1 cellular context compared by ENCODE assay signal in genomic region chr10:42491001-42491592, GRCh38.
A peak's percentile ranks its signal among the peaks of the same experiment; 100 is the strongest.
TF ChIP-seq lines count a peak whose summit lies in the region.

No MANE protein-coding gene starts in this region.

TF ChIP-seq in K562, 482 proteins besides CTCF, POLR2A, EP300 and RAD21 (continued from another document):
- TF ChIP-seq ZHX1 (conservative IDR thresholded peaks at IDR 0.05; ENCODE audit: low read length) (no peak), KLF6 (CRISPR knock-in tag; IDR thresholded peaks at IDR 0.05; ENCODE audit: borderline replicate concordance) (no peak), ARID2 (IDR thresholded peaks at IDR 0.05) (no peak), RAD51 (IDR thresholded peaks at IDR 0.05; ENCODE audit: borderline replicate concordance, low read depth) (no peak), ZNF175 (CRISPR knock-in tag; IDR thresholded peaks at IDR 0.05; ENCODE audit: low read depth) (no peak), KLF10 (CRISPR knock-in tag; IDR thresholded peaks at IDR 0.05) (no peak), RFX7 (CRISPR knock-in tag; IDR thresholded peaks at IDR 0.05) (no peak), NFIC (IDR thresholded peaks at IDR 0.05) (peak; percentile 73), PRMT5 (CRISPR knock-in tag; IDR thresholded peaks at IDR 0.05) (no peak), STAT5A (IDR thresholded peaks at IDR 0.05; ENCODE audit: borderline replicate concordance, low read length) (peak; percentile 45; the same call in 1 of the 2 replicates), PPARD (CRISPR knock-in tag; IDR thresholded peaks at IDR 0.05) (no peak), SMARCB1 (IDR thresholded peaks at IDR 0.05; ENCODE audit: insufficient read length, low read depth) (no peak), PCBP1 (IDR thresholded peaks at IDR 0.05; ENCODE audit: low read depth, low read length, poor library complexity, severe bottlenecking) (no peak), MBD2 (IDR thresholded peaks at IDR 0.05; ENCODE audit: borderline replicate concordance, low read depth) (no peak), AFF1 (IDR thresholded peaks at IDR 0.05; ENCODE audit: low read depth in 1 of 2, partially characterized antibody in 2 of 2) (peak in 1 of 2 experiments; percentile 85), FOSL1 (tag; conservative IDR thresholded peaks at IDR 0.05) (peak; percentile 59), GTF3C2 (IDR thresholded peaks at IDR 0.05; ENCODE audit: borderline replicate concordance, extremely low read depth, insufficient read length) (no peak), CCAR2 (IDR thresholded peaks at IDR 0.05; ENCODE audit: low read depth, low read length) (no peak), NUFIP1 (IDR thresholded peaks at IDR 0.05; ENCODE audit: partially characterized antibody) (no peak), ZNF707 (CRISPR knock-in tag; conservative IDR thresholded peaks at IDR 0.05) (no peak), HOXB6 (CRISPR knock-in tag; IDR thresholded peaks at IDR 0.05; ENCODE audit: borderline replicate concordance) (no peak)
